ENCODE assay signal across 25 cellular contexts in genomic region chr12:67918441-67918840, GRCh38.
"Had no signal": no experiment of that assay in that cellular context is flagged by ENCODE, and none has a peak within 500 bp of the region (broad histone marks: within the 10 kb centered on the region; RNA-seq: fewer than 3 reads in every experiment).

No MANE protein-coding gene starts in this region.

- DNase-seq: natural killer cell; occipital lobe; ovary; posterior cingulate gyrus; psoas muscle; right cardiac atrium; right lobe of liver; sigmoid colon; small intestine; stimulated activated CD4-positive, alpha-beta T cell treated with anti-CD3 and anti-CD28 coated beads, Interleukin-15, amount 100 ng/mL, for 24 hours; stimulated activated CD4-positive, alpha-beta T cell treated with anti-CD3 and anti-CD28 coated beads, Interleukin-2, amount 100 ng/mL, for 24 hours; stimulated activated CD4-positive, alpha-beta T cell treated with anti-CD3 and anti-CD28 coated beads, Interleukin-2, amount 100 ng/mL, for 48 hours; stimulated activated CD4-positive, alpha-beta T cell treated with anti-CD3 and anti-CD28 coated beads, Interleukin-4, amount 100 ng/mL, for 24 hours; stimulated activated naive B cell treated with anti-CD40 and anti-IgM and Interleukin-4, amounts not matched to agents 10 μg/mL and 1 μg/mL and 100 μg/mL, for 72 hours; stimulated activated naive CD4-positive, alpha-beta T cell treated with Interleukin-2 at 50 U/mL for 16 hours; stomach; thyroid gland; trophoblast cell; upper lobe of right lung; uterus had no signal

- ATAC-seq: natural killer cell; psoas muscle; right cardiac atrium; right lobe of liver; stimulated activated effector memory CD8-positive, alpha-beta T cell treated with anti-CD3 and anti-CD28 coated beads, Interleukin-12 subunit alpha, Interleukin-12 subunit beta, amount 100 ng/mL, for 72 hours; stimulated activated naive B cell treated with anti-CD40 and anti-IgM and Interleukin-4, amounts not matched to agents 10 μg/mL and 1 μg/mL and 100 μg/mL, for 72 hours; upper lobe of right lung had no signal

- H3K79me2 ChIP-seq: parathyroid adenoma had no signal

- H2AFZ ChIP-seq: neural progenitor cell, parathyroid adenoma had no signal

- H3K4me1 ChIP-seq: parathyroid adenoma, right lobe of liver, tibial nerve, upper lobe of right lung had no signal

- H3K27ac ChIP-seq: neural progenitor cell, ovary, parathyroid adenoma, psoas muscle, right lobe of liver, sigmoid colon, stomach, thoracic aorta, thyroid gland, tibial nerve, upper lobe of right lung, uterus had no signal

- H3K36me3 ChIP-seq: neural progenitor cell, ovary, right lobe of liver, sigmoid colon, stomach, thoracic aorta, thyroid gland, tibial nerve, upper lobe of right lung, uterus had no signal

- FAIRE-seq: small intestine had no signal

- H3K4me3 ChIP-seq: neural progenitor cell, ovary, psoas muscle, right lobe of liver, sigmoid colon, stomach, thoracic aorta, thyroid gland, tibial nerve, upper lobe of right lung, uterus had no signal

- H3K9ac ChIP-seq: neural progenitor cell, parathyroid adenoma had no signal

- H3K4me2 ChIP-seq: neural progenitor cell had no signal

- H3K27me3 ChIP-seq: neural progenitor cell, ovary, right lobe of liver, sigmoid colon, stomach, thyroid gland, tibial nerve, upper lobe of right lung, uterus had no signal

- H3K9me3 ChIP-seq: ovary, psoas muscle, right lobe of liver, sigmoid colon, stomach, thoracic aorta, thyroid gland, tibial nerve, upper lobe of right lung, uterus had no signal
